In genomic region chr6:87373377-87373776, GRCh38 we compare ENCODE assay signal across 8 cellular contexts. TPM values are rescaled to one million over a fixed set of nuclear protein-coding genes. Genes with fewer than 3 reads are reported as not detected.
"Had no signal": no experiment of that assay in that cellular context is flagged by ENCODE, and none has a peak within 500 bp of the region (broad histone marks: within the 10 kb centered on the region; RNA-seq: fewer than 3 reads in every experiment).

No MANE protein-coding gene starts in this region.

- DNase-seq: GDM1, GF-D8 had no signal

- H3K4me3 ChIP-seq: GM12878 had no signal

- ATAC-seq: GM12878 had no signal

- FAIRE-seq: GM12878, GM12891, GM12892, GM18507, GM19239 had no signal

RNA-seq across cellular contexts. Expression of gene GJB7, which starts 44.3 kb away (rescaled TPM):
- total RNA-seq: G401, GM12878 had no signal
